Comparison of ENCODE assay signal across 8 cellular contexts in the genomic region with DNA sequence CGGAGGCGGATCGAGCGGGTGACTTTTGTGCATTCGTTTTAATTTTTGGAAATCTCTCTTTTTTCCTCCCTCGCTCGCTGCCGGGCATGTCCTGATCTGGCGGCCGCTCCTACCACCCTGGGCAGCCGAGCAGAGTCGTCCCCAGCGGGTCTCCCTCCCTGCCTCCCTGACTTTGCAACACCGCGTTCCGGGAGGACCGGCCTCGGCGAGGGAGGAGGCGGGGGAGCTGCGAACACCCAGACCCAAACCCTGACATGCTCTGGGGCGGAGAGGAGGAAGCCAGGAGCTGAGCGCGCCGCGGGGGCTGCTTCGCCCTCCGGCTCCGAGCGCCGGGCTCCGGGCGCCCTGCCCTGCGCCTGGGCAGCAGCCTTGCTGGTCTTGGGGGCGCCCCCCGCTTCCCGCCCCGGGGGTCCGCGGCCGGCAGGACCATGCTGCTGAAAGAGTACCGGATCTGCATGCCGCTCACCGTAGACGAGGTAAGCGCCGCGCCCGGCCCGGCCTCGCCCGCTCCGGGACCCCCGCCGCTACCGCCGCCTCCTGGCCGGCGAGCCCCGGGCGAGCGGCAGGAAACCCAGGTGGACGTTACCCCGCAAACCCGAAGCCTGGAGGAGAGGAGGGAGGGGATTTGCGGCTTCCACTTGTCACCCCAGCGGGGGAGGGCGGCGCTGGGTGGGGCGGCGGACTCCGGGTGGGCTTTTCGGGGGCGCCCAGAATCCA. TPM values are rescaled to one million over a fixed set of nuclear protein-coding genes. Genes with fewer than 3 reads are reported as not detected.
DNase-seq lines count a peak whose midpoint lies in the region; ATAC-seq and TF ChIP-seq lines count a peak whose summit lies in the region.

No MANE protein-coding gene starts in this region.

- H3K4me3 ChIP-seq in GM08714 (ENCODE audit: low read length) (peak overlapping the region; percentile 73), esophagus muscularis mucosa (peak overlapping the region; percentile 81 to 93 (median 90)), tibial artery (peak overlapping the region; percentile 76 to 79)

- H3K9me3 ChIP-seq in esophagus muscularis mucosa (no peaks in the 10 kb centered on the region), tibial artery (no peaks in the 10 kb centered on the region)

- H3K27me3 ChIP-seq in esophagus muscularis mucosa (no peaks in the 10 kb centered on the region), tibial artery (no peaks in the 10 kb centered on the region)

- peak in 1 of 3 experiments; percentile 46 for TF ChIP-seq CTCF in esophagus muscularis mucosa (IDR thresholded peaks at IDR 0.05)
- TF ChIP-seq CTCF in tibial artery (IDR thresholded peaks at IDR 0.05): no peak

- no peak for TF ChIP-seq EP300 in esophagus muscularis mucosa (IDR thresholded peaks at IDR 0.05)

- H3K27me3 Mint-ChIP-seq in activated T-cell treated with anti-CD3 and anti-CD28 coated beads, Interleukin-2, amount 50 U/mL, for 72 hours (ENCODE audit: low read depth): no peaks in the 10 kb centered on the region
- H3K27me3 Mint-ChIP-seq in naive thymus-derived CD8-positive, alpha-beta T cell: no peaks in the 10 kb centered on the region

- H3K36me3 ChIP-seq in esophagus muscularis mucosa (no peaks in the 10 kb centered on the region), tibial artery (no peaks in the 10 kb centered on the region)

- WGBS in esophagus muscularis mucosa: 0% methylated on average over 3 of the region's 74 CpGs

- intact Hi-C loops in esophagus muscularis mucosa (cut with DNase I) (loop anchor here (2.0 kb wide), 1 partner anchor 97 kb away; no protein-coding TSS in a partner anchor), tibial artery (cut with DNase I; ENCODE audit: low total_unique reads) (loop anchor here (2.0 to 5.0 kb wide), 2 partner anchors 95 to 309 kb away; no protein-coding TSS in a partner anchor)

- DNase-seq in NCI-H748 treated with DMSO at 0.1 percent for 48 hours (lab: John Stamatoyannopoulos, UW): peak; percentile 24
- DNase-seq in activated T-cell treated with anti-CD3 and anti-CD28 coated beads, Interleukin-2, amount 50 U/mL, for 72 hours: peak; percentile 65 to 67
- DNase-seq in esophagus muscularis mucosa (ENCODE audit: extremely low spot score): no peak
- peak in 9 of 10 donors; percentile 29 to 75 (median 53) for DNase-seq in naive thymus-derived CD8-positive, alpha-beta T cell
- peak; percentile 47 to 78 for DNase-seq in tibial artery

- H3K4me1 Mint-ChIP-seq in activated T-cell treated with anti-CD3 and anti-CD28 coated beads, Interleukin-2, amount 50 U/mL, for 72 hours (ENCODE audit: low read depth): peaks cover 57% of the 10 kb centered on the region
- peaks cover 26 to 56% (median 50%) of the 10 kb centered on the region in 4 donors for H3K4me1 Mint-ChIP-seq in naive thymus-derived CD8-positive, alpha-beta T cell

- POLR2A ChIA-PET in naive thymus-derived CD8-positive, alpha-beta T cell (lab: Charles Lee): interaction anchor here (0.5 to 9.1 kb wide), 30 partner anchors 11 to 340 kb away, joined by 3 to 240 read pairs (median 8); a partner anchor contains a TSS

- ATAC-seq in HG02678 (IDR thresholded peaks at IDR 0.05; ENCODE audit: unreplicated experiment) (peak; percentile 22), HG02588 (IDR thresholded peaks at IDR 0.05; ENCODE audit: unreplicated experiment) (no peak)
- ATAC-seq in activated T-cell treated with anti-CD3 and anti-CD28 coated beads, Interleukin-2, amount 50 U/mL, for 72 hours (replicated peaks in 1 of 2): peak; percentile 25 to 27
- ATAC-seq in naive thymus-derived CD8-positive, alpha-beta T cell: peak; percentile 24 to 25

- H3K36me3 Mint-ChIP-seq in activated T-cell treated with anti-CD3 and anti-CD28 coated beads, Interleukin-2, amount 50 U/mL, for 72 hours (ENCODE audit: insufficient read depth in 2 of 2): peaks cover 4 to 13% of the 10 kb centered on the region in 2 donors
- H3K36me3 Mint-ChIP-seq in naive thymus-derived CD8-positive, alpha-beta T cell: peaks cover 0 to 16% (median 3%) of the 10 kb centered on the region in 3 donors

- H3K9me3 Mint-ChIP-seq in activated T-cell treated with anti-CD3 and anti-CD28 coated beads, Interleukin-2, amount 50 U/mL, for 72 hours: no peaks in the 10 kb centered on the region
- no peaks in the 10 kb centered on the region for H3K9me3 Mint-ChIP-seq in naive thymus-derived CD8-positive, alpha-beta T cell

- TF ChIP-seq POLR2A in esophagus muscularis mucosa (IDR thresholded peaks at IDR 0.05; ENCODE audit: low read depth): no peak

- peak overlapping the region; percentile 91 to 96 (median 95) for H3K27ac ChIP-seq in esophagus muscularis mucosa (replicated peaks in 1 of 4)
- H3K27ac ChIP-seq in tibial artery: peak overlapping the region; percentile 90 to 93

- peak overlapping the region; percentile 90 to 93 for H3K4me3 Mint-ChIP-seq in activated T-cell treated with anti-CD3 and anti-CD28 coated beads, Interleukin-2, amount 50 U/mL, for 72 hours
- H3K4me3 Mint-ChIP-seq in naive thymus-derived CD8-positive, alpha-beta T cell: peak overlapping the region; percentile 87 to 99 (median 94)

- H3K27ac Mint-ChIP-seq in activated T-cell treated with anti-CD3 and anti-CD28 coated beads, Interleukin-2, amount 50 U/mL, for 72 hours: peak overlapping the region; percentile 89
- H3K27ac Mint-ChIP-seq in naive thymus-derived CD8-positive, alpha-beta T cell: peak overlapping the region; percentile 45 to 95 (median 92)

- H3K4me1 ChIP-seq in esophagus muscularis mucosa: peaks cover 18 to 50% (median 41%) of the 10 kb centered on the region in 4 donors
- H3K4me1 ChIP-seq in tibial artery: peaks cover 0 to 29% (median 12%) of the 10 kb centered on the region in 4 donors

RNA-seq across cellular contexts. Expression of a gene that starts 0.8 kb away (rescaled TPM):
- total RNA-seq in activated T-cell treated with anti-CD3 and anti-CD28 coated beads, Interleukin-2, amount 50 U/mL, for 72 hours: 100 to 1,000 TPM in 1 of 2 donors, 10 to 100 TPM in 1; 79.5 to 109 TPM
- total RNA-seq in esophagus muscularis mucosa: 10 to 100 TPM; 14.1 to 35.5 (median 31.8) TPM
- total RNA-seq in naive thymus-derived CD8-positive, alpha-beta T cell: 100 to 1,000 TPM; 128 to 133 TPM
- polyA plus RNA-seq in naive thymus-derived CD8-positive, alpha-beta T cell: 100 to 1,000 TPM; 119 to 159 (median 125) TPM

RNA-seq across cellular contexts. Expression of a gene that starts 11.5 kb away (rescaled TPM):
- 10 to 100 TPM; 60.3 to 75.2 TPM for total RNA-seq in activated T-cell treated with anti-CD3 and anti-CD28 coated beads, Interleukin-2, amount 50 U/mL, for 72 hours
- total RNA-seq in esophagus muscularis mucosa: 10 to 100 TPM; 28.4 to 37.8 (median 30.0) TPM
- total RNA-seq in naive thymus-derived CD8-positive, alpha-beta T cell: 10 to 100 TPM; 44.6 to 45.4 TPM
- polyA plus RNA-seq in naive thymus-derived CD8-positive, alpha-beta T cell: 10 to 100 TPM; 32.0 to 33.0 (median 32.5) TPM
